Comparison of ENCODE assay signal across 8 cellular contexts in the genomic region with DNA sequence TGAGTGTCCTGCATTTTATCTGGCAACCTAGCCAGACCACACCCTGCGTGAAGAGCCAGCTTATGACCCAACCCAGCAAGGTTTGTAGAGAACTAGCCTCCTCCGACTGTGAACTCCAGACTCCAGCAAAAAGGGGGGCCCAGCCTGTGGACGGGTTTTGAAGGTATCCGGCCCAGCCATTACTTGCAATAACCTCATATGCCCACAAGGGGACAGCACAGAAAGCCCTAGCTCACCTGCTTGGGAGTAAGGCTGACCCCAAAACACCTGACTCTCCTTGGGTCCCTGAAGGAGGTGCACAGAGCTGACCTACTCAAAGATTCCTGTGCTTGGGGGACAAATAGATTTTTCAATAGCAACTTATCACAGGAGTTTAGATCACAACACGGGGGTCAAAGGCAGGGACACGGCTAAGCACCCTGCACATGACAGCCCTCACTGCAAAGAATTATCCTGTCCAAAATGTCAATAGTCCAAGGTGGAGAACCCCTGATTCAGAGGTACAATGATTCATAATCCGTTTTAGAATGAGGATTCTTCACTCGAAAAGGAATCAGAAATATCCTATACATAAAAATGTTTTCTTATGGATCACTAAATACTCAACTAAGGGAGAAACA. TPM values are rescaled to one million over a fixed set of nuclear protein-coding genes. Genes with fewer than 3 reads are reported as not detected.
DNase-seq lines count a peak whose midpoint lies in the region; ATAC-seq, FAIRE-seq and TF ChIP-seq lines count a peak whose summit lies in the region.

No MANE protein-coding gene starts in this region.

- H3K36me3 Mint-ChIP-seq in mesothelial cell of epicardium = no peaks in the 10 kb centered on the region

- POLR2A ChIA-PET in AG04450 (lab: Yijun Ruan, JAX) = no interaction called here

- DNase-seq in AG04450 (ENCODE audit: low read depth, low spot score) (no peak), GM18507 (ENCODE audit: extremely low spot score, insufficient read length, low read depth) (no peak), breast epithelium (ENCODE audit: low spot score in 2 of 2) (no peak), mesothelial cell of epicardium (ENCODE audit: low spot score in 2 of 2, unreplicated experiment in 2 of 2) (peak in 1 of 2 experiments; percentile 41), vagina (ENCODE audit: extremely low spot score in 2 of 2) (peak; percentile 54 to 67), dedifferentiated amniotic fluid mesenchymal stem cell (ENCODE audit: extremely low spot score) (no peak)

- peak; percentile 67 for ATAC-seq in HG03108 (IDR thresholded peaks at IDR 0.05; ENCODE audit: unreplicated experiment)

- no peaks in the 10 kb centered on the region for H3K9me3 Mint-ChIP-seq in mesothelial cell of epicardium

- H2AFZ ChIP-seq in SU-DHL-6 (ENCODE audit: low read depth, low read length, severe bottlenecking) = no peak overlapping the region

- TF ChIP-seq POLR2A in breast epithelium (IDR thresholded peaks at IDR 0.05) (no peak), vagina (IDR thresholded peaks at IDR 0.05) (no peak)

- TF ChIP-seq CTCF in AG04450 (IDR thresholded peaks at IDR 0.05; ENCODE audit: low read depth, low read length) = peak; percentile 48
- TF ChIP-seq CTCF in SU-DHL-6 (IDR thresholded peaks at IDR 0.05; ENCODE audit: insufficient read depth, low read length, poor library complexity, severe bottlenecking) = peak; percentile 84
- TF ChIP-seq CTCF in breast epithelium (IDR thresholded peaks at IDR 0.05) = peak; percentile 55 to 80 (median 65)
- peak; percentile 82 for TF ChIP-seq CTCF in mesothelial cell of epicardium (IDR thresholded peaks at IDR 0.05; ENCODE audit: unreplicated experiment)
- peak in 1 of 3 experiments; percentile 50 for TF ChIP-seq CTCF in vagina (IDR thresholded peaks at IDR 0.05)

- H3K79me2 ChIP-seq in SU-DHL-6 (ENCODE audit: insufficient read depth, low read length) = no peaks in the 10 kb centered on the region

- FAIRE-seq in GM18507 (lab: Jason Lieb, UNC) = peak; percentile 44

- H3K27me3 ChIP-seq in AG04450 (ENCODE audit: control insufficient read depth, insufficient read depth, low read length) = no peaks in the 10 kb centered on the region
- H3K27me3 ChIP-seq in SU-DHL-6 (ENCODE audit: low read length) = no peaks in the 10 kb centered on the region
- no peaks in the 10 kb centered on the region for H3K27me3 ChIP-seq in breast epithelium
- H3K27me3 ChIP-seq in vagina = no peaks in the 10 kb centered on the region

- H3K4me1 ChIP-seq in breast epithelium (no peaks in the 10 kb centered on the region), vagina (peaks cover 3% of the 10 kb centered on the region)

- H3K4me1 Mint-ChIP-seq in mesothelial cell of epicardium = peaks cover 24% of the 10 kb centered on the region

- H3K4me3 ChIP-seq in AG04450 (ENCODE audit: low read depth, low read length) = no peak overlapping the region
- H3K4me3 ChIP-seq in SU-DHL-6 (ENCODE audit: insufficient read depth, low read length, poor library complexity, severe bottlenecking) = no peak overlapping the region
- H3K4me3 ChIP-seq in breast epithelium = no peak overlapping the region
- no peak overlapping the region for H3K4me3 ChIP-seq in vagina

- H3K9ac ChIP-seq in SU-DHL-6 (ENCODE audit: low read length) = no peak overlapping the region

- H4K20me1 ChIP-seq in SU-DHL-6 (ENCODE audit: low read depth, low read length) = no peaks in the 10 kb centered on the region

- no peaks in the 10 kb centered on the region for H3K36me3 ChIP-seq in SU-DHL-6 (ENCODE audit: low read length)
- H3K36me3 ChIP-seq in breast epithelium = no peaks in the 10 kb centered on the region
- H3K36me3 ChIP-seq in vagina = no peaks in the 10 kb centered on the region

- H3K27ac ChIP-seq in AG04450 (ENCODE audit: low read depth, low read length) (no peak overlapping the region), SU-DHL-6 (ENCODE audit: low read depth, low read length) (no peak overlapping the region), breast epithelium (no peak overlapping the region), vagina (no peak overlapping the region)

- H3K27me3 Mint-ChIP-seq in mesothelial cell of epicardium (ENCODE audit: low read depth) = peaks cover 1% of the 10 kb centered on the region

- H3K4me3 Mint-ChIP-seq in mesothelial cell of epicardium = no peak overlapping the region

- no peaks in the 10 kb centered on the region for H3K9me2 ChIP-seq in SU-DHL-6 (replicated peaks; ENCODE audit: insufficient read depth, low read length)

- H3K4me2 ChIP-seq in SU-DHL-6 (ENCODE audit: low read depth, low read length, poor library complexity, severe bottlenecking) = no peak overlapping the region

- H3K9me3 ChIP-seq in AG04450 (ENCODE audit: control insufficient read depth, insufficient read depth, low read length) (peaks cover 12% of the 10 kb centered on the region; the same call in 1 of the 2 replicates), SU-DHL-6 (ENCODE audit: insufficient read depth, low read length) (no peaks in the 10 kb centered on the region), breast epithelium (no peaks in the 10 kb centered on the region), vagina (no peaks in the 10 kb centered on the region)

- no peak overlapping the region for H3K27ac Mint-ChIP-seq in mesothelial cell of epicardium

- intact Hi-C loops in breast epithelium (cut with DNase I; ENCODE audit: low total_unique reads) (no loop called here), vagina (cut with DNase I) (no loop called here)

- H3F3A ChIP-seq in SU-DHL-6 (ENCODE audit: insufficient read depth) = no peaks in the 10 kb centered on the region

- CTCF ChIA-PET in AG04450 (lab: Charles Lee) = interaction anchor here (0.8 to 1.2 kb wide), 3 partner anchors 14 to 333 kb away, joined by 3 to 5 read pairs (median 3); no protein-coding TSS in a partner anchor

RNA-seq across cellular contexts. Expression of a gene that starts 4.5 kb away (rescaled TPM):
- polyA plus RNA-seq in AG04450 (2011; rRNA removed) = not detected in 2 replicates
- polyA minus RNA-seq in AG04450 (2011; rRNA and poly(A)+ RNA removed) = not detected in 2 replicates
- total RNA-seq in breast epithelium (10 to 100 TPM in 2 of 3 donors, under 1 TPM in 1; under 0.01 to 19.8 (median 13.4) TPM), mesothelial cell of epicardium (4.2 to 5.7 TPM (median 5.6 TPM) in 3 replicates), vagina (7.9 TPM)

RNA-seq across cellular contexts. Expression of a gene that starts 26.1 kb away (rescaled TPM):
- 0.51 and 0.55 TPM in 2 replicates for polyA plus RNA-seq in AG04450 (2011; rRNA removed)
- polyA minus RNA-seq in AG04450 (2011; rRNA and poly(A)+ RNA removed) = 0.51 and 0.56 TPM in 2 replicates
- total RNA-seq in breast epithelium = 10 to 100 TPM in 2 of 3 donors, 1 to 10 TPM in 1; 5.2 to 29.8 (median 29.6) TPM
- 28.0 to 30.9 TPM (median 28.9 TPM) in 3 replicates for total RNA-seq in mesothelial cell of epicardium
- 68.3 TPM for total RNA-seq in vagina

RNA-seq across cellular contexts. Expression of a gene that starts 52.5 kb away (rescaled TPM):
- not detected in 2 replicates for polyA plus RNA-seq in AG04450 (2011; rRNA removed)
- polyA minus RNA-seq in AG04450 (2011; rRNA and poly(A)+ RNA removed) = not detected in 2 replicates
- 1 to 10 TPM in 1 of 3 donors, under 1 TPM in 1, not detected in 1; 0.15 to 1.3 TPM for total RNA-seq in breast epithelium
- 0.18 to 0.56 TPM (median 0.29 TPM) in 3 replicates for total RNA-seq in mesothelial cell of epicardium
- total RNA-seq in vagina = not detected

RNA-seq across cellular contexts. Expression of a gene that starts 58.3 kb away (rescaled TPM):
- polyA plus RNA-seq in AG04450 (2011; rRNA removed) = not detected in 2 replicates
- polyA minus RNA-seq in AG04450 (2011; rRNA and poly(A)+ RNA removed) = not detected in 2 replicates
- not detected for total RNA-seq in breast epithelium
- not detected in 3 replicates for total RNA-seq in mesothelial cell of epicardium
- total RNA-seq in vagina = not detected

Comparison
In these comparisons a context has a peak if more than half of its experiments do, and no peak if none do; other contexts are left out.
1. DNase-seq: peak in vagina (2 of 2); none in AG04450 (single experiment), GM18507 (single experiment), breast epithelium (0 of 2) and dedifferentiated amniotic fluid mesenchymal stem cell (single experiment).